Comparison of ENCODE assay signal across 9 cellular contexts in genomic region chr16:22267764-22268163, GRCh38.
"Had no signal": no experiment of that assay in that cellular context is flagged by ENCODE, and none has a peak within 500 bp of the region (broad histone marks: within the 10 kb centered on the region; RNA-seq: fewer than 3 reads in every experiment).

No MANE protein-coding gene starts in this region.

- H3K27ac ChIP-seq: pancreas, thoracic aorta had no signal

- H3K27me3 ChIP-seq: pancreas had no signal

- DNase-seq: activated B cell treated with CpG ODN at 0.5 μM for 24 hours; activated CD4-positive, alpha-beta T cell treated with anti-CD3 and anti-CD28 coated beads, Interleukin-2, amount 50 U/mL, for 1 hour; activated naive CD4-positive, alpha-beta T cell; naive thymus-derived CD4-positive, alpha-beta T cell; pancreas; stimulated activated CD4-positive, alpha-beta T cell treated with anti-CD3 and anti-CD28 coated beads, Interleukin-12 subunit alpha, Interleukin-12 subunit beta, amount 100 ng/mL, for 4 hours; stimulated activated CD4-positive, alpha-beta T cell treated with anti-CD3 and anti-CD28 coated beads, Interleukin-2, amount 100 ng/mL, for 24 hours; T-helper 2 cell had no signal

- H3K4me3 Mint-ChIP-seq: activated B cell treated with CpG ODN at 0.5 μM for 24 hours; naive thymus-derived CD4-positive, alpha-beta T cell had no signal

- H3K27ac Mint-ChIP-seq: activated B cell treated with CpG ODN at 0.5 μM for 24 hours had no signal

- H3K4me1 ChIP-seq: pancreas had no signal

- H3K27me3 Mint-ChIP-seq: activated B cell treated with CpG ODN at 0.5 μM for 24 hours; naive thymus-derived CD4-positive, alpha-beta T cell had no signal

- H3K9me3 ChIP-seq: pancreas, thoracic aorta had no signal

- H3K4me3 ChIP-seq: pancreas, thoracic aorta had no signal

- H3K4me1 Mint-ChIP-seq: activated B cell treated with CpG ODN at 0.5 μM for 24 hours had no signal

- ATAC-seq: naive thymus-derived CD4-positive, alpha-beta T cell; pancreas had no signal

- H3K9me3 Mint-ChIP-seq: activated B cell treated with CpG ODN at 0.5 μM for 24 hours; naive thymus-derived CD4-positive, alpha-beta T cell had no signal
